ENCODE assay signal across 1 cellular context in the genomic region with DNA sequence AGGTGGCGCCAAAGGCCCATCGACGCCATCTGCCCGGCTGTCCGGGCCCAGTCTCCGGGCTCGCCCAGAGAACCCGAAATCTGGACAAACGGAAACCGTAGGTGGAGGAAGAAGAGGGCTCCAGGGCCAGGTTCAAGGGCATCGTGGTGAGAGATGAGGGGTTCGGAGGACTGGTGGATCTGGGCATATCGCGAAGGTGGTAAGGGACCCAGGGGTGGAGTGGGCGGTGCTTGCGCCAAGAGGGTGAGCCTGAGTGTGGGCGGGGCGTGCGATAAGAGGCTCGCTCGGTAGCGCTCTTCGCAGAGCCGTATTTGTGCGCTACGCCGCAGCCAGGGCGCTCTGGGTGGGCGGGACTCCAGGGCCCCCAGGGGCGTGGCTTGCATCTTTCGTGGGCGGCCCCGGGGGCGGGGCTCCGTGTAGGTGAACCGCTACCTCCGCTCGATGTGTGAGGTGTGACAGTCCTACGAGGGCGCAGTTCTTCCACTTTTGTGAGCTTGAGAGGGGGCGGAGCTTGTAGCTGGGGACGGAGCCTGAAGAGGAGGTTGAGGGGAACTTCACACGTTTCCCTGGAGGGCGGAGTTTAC.
TF ChIP-seq lines count a peak whose summit lies in the region.

No MANE protein-coding gene starts in this region.

TF ChIP-seq in HepG2, 621 proteins besides CTCF, POLR2A, EP300 and RAD21 (continued from another document and continues in another):
- TF ChIP-seq, protein P1, sequence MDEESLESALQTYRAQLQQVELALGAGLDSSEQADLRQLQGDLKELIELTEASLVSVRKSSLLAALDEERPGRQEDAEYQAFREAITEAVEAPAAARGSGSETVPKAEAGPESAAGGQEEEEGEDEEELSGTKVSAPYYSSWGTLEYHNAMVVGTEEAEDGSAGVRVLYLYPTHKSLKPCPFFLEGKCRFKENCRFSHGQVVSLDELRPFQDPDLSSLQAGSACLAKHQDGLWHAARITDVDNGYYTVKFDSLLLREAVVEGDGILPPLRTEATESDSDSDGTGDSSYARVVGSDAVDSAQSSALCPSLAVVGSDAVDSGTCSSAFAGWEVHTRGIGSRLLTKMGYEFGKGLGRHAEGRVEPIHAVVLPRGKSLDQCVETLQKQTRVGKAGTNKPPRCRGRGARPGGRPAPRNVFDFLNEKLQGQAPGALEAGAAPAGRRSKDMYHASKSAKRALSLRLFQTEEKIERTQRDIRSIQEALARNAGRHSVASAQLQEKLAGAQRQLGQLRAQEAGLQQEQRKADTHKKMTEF (CRISPR knock-in tag; IDR thresholded peaks at IDR 0.05) = peak; percentile 78
- TF ChIP-seq SETDB1 (CRISPR knock-in tag; IDR thresholded peaks at IDR 0.05; ENCODE audit: borderline replicate concordance) (no peak), AHR (CRISPR knock-in tag; IDR thresholded peaks at IDR 0.05) (0 out of 2 replicates have a peak, but pooled peaks have one; percentile 20), MAFG (CRISPR knock-in tag; IDR thresholded peaks at IDR 0.05) (no peak), DR1 (CRISPR knock-in tag; IDR thresholded peaks at IDR 0.05) (no peak; the same call in 1 of the 2 replicates), ZKSCAN8 (CRISPR knock-in tag; IDR thresholded peaks at IDR 0.05; ENCODE audit: borderline replicate concordance) (peak; percentile 72; the same call in 1 of the 2 replicates), ZNF329 (CRISPR knock-in tag; IDR thresholded peaks at IDR 0.05; ENCODE audit: low read depth) (no peak), KDM5A (IDR thresholded peaks at IDR 0.05; ENCODE audit: borderline replicate concordance, low read length) (peak; percentile 68; the same call in 1 of the 2 replicates), ERF (CRISPR knock-in tag; IDR thresholded peaks at IDR 0.05) (peak; percentile 67), ARNTL (CRISPR knock-in tag; IDR thresholded peaks at IDR 0.05) (peak; percentile 62; the same call in 1 of the 2 replicates), SAFB2 (CRISPR knock-in tag; IDR thresholded peaks at IDR 0.05; ENCODE audit: borderline replicate concordance, low read depth) (peak; percentile 86; the same call in 1 of the 2 replicates), ZBTB1 (CRISPR knock-in tag; IDR thresholded peaks at IDR 0.05; ENCODE audit: borderline replicate concordance) (no peak), ZNF572 (CRISPR knock-in tag; IDR thresholded peaks at IDR 0.05) (peak; percentile 98), MAF1 (CRISPR knock-in tag; IDR thresholded peaks at IDR 0.05; ENCODE audit: borderline replicate concordance) (0 out of 2 replicates have a peak, but pooled peaks have one; percentile 28), MYC (CRISPR knock-in tag; IDR thresholded peaks at IDR 0.05; ENCODE audit: borderline replicate concordance) (peak; percentile 19; the same call in 1 of the 2 replicates), ZNF709 (CRISPR knock-in tag; IDR thresholded peaks at IDR 0.05) (no peak; the same call in 1 of the 2 replicates), RORA (CRISPR knock-in tag; IDR thresholded peaks at IDR 0.05) (no peak), BORCS8-MEF2B (CRISPR knock-in tag; IDR thresholded peaks at IDR 0.05) (peak; percentile 24; the same call in 1 of the 2 replicates), REPIN1 (CRISPR knock-in tag; IDR thresholded peaks at IDR 0.05; ENCODE audit: borderline replicate concordance, low read depth) (peak; percentile 77), ZNF761 (CRISPR knock-in tag; conservative IDR thresholded peaks at IDR 0.05) (peak; percentile 65; the same call in 1 of the 2 replicates), ZFP90 (CRISPR knock-in tag; IDR thresholded peaks at IDR 0.05; ENCODE audit: borderline replicate concordance) (no peak), PCBP2 (optimal IDR thresholded peaks at IDR 0.05; ENCODE audit: low read depth, low read length, poor library complexity, severe bottlenecking) (no peak), NR2F1 (CRISPR knock-in tag; IDR thresholded peaks at IDR 0.05) (peak in 1 of 2 experiments; percentile 39; a peak in 2 of 4 replicates), RXRB (CRISPR knock-in tag; IDR thresholded peaks at IDR 0.05; ENCODE audit: borderline replicate concordance) (peak; percentile 31; the same call in 1 of the 2 replicates), HMG20B (CRISPR knock-in tag; conservative IDR thresholded peaks at IDR 0.05) (no peak), MYNN (CRISPR knock-in tag; IDR thresholded peaks at IDR 0.05; ENCODE audit: low read depth) (0 out of 2 replicates have a peak, but pooled peaks have one; percentile 60), ZNF460 (CRISPR knock-in tag; IDR thresholded peaks at IDR 0.05; ENCODE audit: borderline replicate concordance) (no peak), ZNF510 (CRISPR knock-in tag; IDR thresholded peaks at IDR 0.05; ENCODE audit: low read depth) (peak; percentile 89), ZNF816 (CRISPR knock-in tag; IDR thresholded peaks at IDR 0.05; ENCODE audit: borderline replicate concordance) (no peak), NAIF1 (CRISPR knock-in tag; IDR thresholded peaks at IDR 0.05; ENCODE audit: borderline replicate concordance) (no peak), ZNF546 (CRISPR knock-in tag; conservative IDR thresholded peaks at IDR 0.05) (no peak), ZNF562 (CRISPR knock-in tag; IDR thresholded peaks at IDR 0.05; ENCODE audit: borderline replicate concordance) (no peak), KMT2A (CRISPR knock-in tag; IDR thresholded peaks at IDR 0.05) (peak; percentile 46; the same call in 1 of the 2 replicates), ARID2 (CRISPR knock-in tag; IDR thresholded peaks at IDR 0.05; ENCODE audit: borderline replicate concordance) (0 out of 2 replicates have a peak, but pooled peaks have one; percentile 50), MEF2D (CRISPR knock-in tag; IDR thresholded peaks at IDR 0.05) (no peak; the same call in 1 of the 2 replicates), ZFP41 (CRISPR knock-in tag; IDR thresholded peaks at IDR 0.05; ENCODE audit: borderline replicate concordance) (0 out of 2 replicates have a peak, but pooled peaks have one; percentile 75), ZSCAN25 (CRISPR knock-in tag; IDR thresholded peaks at IDR 0.05) (peak; percentile 30; the same call in 1 of the 2 replicates)
- TF ChIP-seq, protein P2, sequence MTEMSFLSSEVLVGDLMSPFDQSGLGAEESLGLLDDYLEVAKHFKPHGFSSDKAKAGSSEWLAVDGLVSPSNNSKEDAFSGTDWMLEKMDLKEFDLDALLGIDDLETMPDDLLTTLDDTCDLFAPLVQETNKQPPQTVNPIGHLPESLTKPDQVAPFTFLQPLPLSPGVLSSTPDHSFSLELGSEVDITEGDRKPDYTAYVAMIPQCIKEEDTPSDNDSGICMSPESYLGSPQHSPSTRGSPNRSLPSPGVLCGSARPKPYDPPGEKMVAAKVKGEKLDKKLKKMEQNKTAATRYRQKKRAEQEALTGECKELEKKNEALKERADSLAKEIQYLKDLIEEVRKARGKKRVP (CRISPR knock-in tag; IDR thresholded peaks at IDR 0.05) = 0 out of 4 replicates have a peak, but pooled peaks of 1 of the 2 experiments have one; percentile 2
- TF ChIP-seq, protein P3, sequence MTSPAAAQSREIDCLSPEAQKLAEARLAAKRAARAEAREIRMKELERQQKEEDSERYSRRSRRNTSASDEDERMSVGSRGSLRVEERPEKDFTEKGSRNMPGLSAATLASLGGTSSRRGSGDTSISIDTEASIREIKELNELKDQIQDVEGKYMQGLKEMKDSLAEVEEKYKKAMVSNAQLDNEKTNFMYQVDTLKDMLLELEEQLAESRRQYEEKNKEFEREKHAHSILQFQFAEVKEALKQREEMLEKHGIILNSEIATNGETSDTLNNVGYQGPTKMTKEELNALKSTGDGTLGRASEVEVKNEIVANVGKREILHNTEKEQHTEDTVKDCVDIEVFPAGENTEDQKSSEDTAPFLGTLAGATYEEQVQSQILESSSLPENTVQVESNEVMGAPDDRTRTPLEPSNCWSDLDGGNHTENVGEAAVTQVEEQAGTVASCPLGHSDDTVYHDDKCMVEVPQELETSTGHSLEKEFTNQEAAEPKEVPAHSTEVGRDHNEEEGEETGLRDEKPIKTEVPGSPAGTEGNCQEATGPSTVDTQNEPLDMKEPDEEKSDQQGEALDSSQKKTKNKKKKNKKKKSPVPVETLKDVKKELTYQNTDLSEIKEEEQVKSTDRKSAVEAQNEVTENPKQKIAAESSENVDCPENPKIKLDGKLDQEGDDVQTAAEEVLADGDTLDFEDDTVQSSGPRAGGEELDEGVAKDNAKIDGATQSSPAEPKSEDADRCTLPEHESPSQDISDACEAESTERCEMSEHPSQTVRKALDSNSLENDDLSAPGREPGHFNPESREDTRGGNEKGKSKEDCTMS (CRISPR knock-in tag; conservative IDR thresholded peaks at IDR 0.05) = no peak
- TF ChIP-seq, protein P4, sequence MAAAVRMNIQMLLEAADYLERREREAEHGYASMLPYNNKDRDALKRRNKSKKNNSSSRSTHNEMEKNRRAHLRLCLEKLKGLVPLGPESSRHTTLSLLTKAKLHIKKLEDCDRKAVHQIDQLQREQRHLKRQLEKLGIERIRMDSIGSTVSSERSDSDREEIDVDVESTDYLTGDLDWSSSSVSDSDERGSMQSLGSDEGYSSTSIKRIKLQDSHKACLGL (CRISPR knock-in tag; IDR thresholded peaks at IDR 0.05) = no peak
- TF ChIP-seq, protein P5, sequence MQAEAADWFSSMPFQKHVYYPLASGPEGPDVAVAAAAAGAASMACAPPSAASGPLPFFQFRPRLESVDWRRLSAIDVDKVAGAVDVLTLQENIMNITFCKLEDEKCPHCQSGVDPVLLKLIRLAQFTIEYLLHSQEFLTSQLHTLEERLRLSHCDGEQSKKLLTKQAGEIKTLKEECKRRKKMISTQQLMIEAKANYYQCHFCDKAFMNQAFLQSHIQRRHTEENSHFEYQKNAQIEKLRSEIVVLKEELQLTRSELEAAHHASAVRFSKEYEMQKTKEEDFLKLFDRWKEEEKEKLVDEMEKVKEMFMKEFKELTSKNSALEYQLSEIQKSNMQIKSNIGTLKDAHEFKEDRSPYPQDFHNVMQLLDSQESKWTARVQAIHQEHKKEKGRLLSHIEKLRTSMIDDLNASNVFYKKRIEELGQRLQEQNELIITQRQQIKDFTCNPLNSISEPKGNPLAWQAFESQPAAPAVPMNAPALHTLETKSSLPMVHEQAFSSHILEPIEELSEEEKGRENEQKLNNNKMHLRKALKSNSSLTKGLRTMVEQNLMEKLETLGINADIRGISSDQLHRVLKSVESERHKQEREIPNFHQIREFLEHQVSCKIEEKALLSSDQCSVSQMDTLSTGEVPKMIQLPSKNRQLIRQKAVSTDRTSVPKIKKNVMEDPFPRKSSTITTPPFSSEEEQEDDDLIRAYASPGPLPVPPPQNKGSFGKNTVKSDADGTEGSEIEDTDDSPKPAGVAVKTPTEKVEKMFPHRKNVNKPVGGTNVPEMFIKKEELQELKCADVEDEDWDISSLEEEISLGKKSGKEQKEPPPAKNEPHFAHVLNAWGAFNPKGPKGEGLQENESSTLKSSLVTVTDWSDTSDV (CRISPR knock-in tag; IDR thresholded peaks at IDR 0.05) = no peak
- TF ChIP-seq, protein P6, sequence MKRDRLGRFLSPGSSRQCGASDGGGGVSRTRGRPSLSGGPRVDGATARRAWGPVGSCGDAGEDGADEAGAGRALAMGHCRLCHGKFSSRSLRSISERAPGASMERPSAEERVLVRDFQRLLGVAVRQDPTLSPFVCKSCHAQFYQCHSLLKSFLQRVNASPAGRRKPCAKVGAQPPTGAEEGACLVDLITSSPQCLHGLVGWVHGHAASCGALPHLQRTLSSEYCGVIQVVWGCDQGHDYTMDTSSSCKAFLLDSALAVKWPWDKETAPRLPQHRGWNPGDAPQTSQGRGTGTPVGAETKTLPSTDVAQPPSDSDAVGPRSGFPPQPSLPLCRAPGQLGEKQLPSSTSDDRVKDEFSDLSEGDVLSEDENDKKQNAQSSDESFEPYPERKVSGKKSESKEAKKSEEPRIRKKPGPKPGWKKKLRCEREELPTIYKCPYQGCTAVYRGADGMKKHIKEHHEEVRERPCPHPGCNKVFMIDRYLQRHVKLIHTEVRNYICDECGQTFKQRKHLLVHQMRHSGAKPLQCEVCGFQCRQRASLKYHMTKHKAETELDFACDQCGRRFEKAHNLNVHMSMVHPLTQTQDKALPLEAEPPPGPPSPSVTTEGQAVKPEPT (CRISPR knock-in tag; IDR thresholded peaks at IDR 0.05; ENCODE audit: low read depth) = 0 out of 2 replicates have a peak, but pooled peaks have one; percentile 30
- TF ChIP-seq, protein P7, sequence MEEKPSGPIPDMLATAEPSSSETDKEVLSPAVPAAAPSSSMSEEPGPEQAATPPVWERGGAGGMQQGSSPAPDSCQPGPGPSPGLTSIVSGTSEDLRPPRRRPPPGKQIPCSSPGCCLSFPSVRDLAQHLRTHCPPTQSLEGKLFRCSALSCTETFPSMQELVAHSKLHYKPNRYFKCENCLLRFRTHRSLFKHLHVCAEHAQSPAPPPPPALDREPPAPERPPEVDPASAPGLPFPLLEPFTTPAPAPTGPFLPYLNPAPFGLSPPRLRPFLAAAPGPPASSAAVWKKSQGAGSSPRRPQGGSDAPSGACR (CRISPR knock-in tag; IDR thresholded peaks at IDR 0.05) = 0 out of 2 replicates have a peak, but pooled peaks have one; percentile 46
- TF ChIP-seq, protein P8, sequence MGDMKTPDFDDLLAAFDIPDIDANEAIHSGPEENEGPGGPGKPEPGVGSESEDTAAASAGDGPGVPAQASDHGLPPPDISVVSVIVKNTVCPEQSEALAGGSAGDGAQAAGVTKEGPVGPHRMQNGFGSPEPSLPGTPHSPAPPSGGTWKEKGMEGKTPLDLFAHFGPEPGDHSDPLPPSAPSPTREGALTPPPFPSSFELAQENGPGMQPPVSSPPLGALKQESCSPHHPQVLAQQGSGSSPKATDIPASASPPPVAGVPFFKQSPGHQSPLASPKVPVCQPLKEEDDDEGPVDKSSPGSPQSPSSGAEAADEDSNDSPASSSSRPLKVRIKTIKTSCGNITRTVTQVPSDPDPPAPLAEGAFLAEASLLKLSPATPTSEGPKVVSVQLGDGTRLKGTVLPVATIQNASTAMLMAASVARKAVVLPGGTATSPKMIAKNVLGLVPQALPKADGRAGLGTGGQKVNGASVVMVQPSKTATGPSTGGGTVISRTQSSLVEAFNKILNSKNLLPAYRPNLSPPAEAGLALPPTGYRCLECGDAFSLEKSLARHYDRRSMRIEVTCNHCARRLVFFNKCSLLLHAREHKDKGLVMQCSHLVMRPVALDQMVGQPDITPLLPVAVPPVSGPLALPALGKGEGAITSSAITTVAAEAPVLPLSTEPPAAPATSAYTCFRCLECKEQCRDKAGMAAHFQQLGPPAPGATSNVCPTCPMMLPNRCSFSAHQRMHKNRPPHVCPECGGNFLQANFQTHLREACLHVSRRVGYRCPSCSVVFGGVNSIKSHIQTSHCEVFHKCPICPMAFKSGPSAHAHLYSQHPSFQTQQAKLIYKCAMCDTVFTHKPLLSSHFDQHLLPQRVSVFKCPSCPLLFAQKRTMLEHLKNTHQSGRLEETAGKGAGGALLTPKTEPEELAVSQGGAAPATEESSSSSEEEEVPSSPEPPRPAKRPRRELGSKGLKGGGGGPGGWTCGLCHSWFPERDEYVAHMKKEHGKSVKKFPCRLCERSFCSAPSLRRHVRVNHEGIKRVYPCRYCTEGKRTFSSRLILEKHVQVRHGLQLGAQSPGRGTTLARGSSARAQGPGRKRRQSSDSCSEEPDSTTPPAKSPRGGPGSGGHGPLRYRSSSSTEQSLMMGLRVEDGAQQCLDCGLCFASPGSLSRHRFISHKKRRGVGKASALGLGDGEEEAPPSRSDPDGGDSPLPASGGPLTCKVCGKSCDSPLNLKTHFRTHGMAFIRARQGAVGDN (CRISPR knock-in tag; IDR thresholded peaks at IDR 0.05) = peak; percentile 89
- TF ChIP-seq, protein P9, sequence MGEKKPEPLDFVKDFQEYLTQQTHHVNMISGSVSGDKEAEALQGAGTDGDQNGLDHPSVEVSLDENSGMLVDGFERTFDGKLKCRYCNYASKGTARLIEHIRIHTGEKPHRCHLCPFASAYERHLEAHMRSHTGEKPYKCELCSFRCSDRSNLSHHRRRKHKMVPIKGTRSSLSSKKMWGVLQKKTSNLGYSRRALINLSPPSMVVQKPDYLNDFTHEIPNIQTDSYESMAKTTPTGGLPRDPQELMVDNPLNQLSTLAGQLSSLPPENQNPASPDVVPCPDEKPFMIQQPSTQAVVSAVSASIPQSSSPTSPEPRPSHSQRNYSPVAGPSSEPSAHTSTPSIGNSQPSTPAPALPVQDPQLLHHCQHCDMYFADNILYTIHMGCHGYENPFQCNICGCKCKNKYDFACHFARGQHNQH (CRISPR knock-in tag; IDR thresholded peaks at IDR 0.05) = peak; percentile 76
